In genomic region chr17:75635610-75636202, GRCh38 we compare ENCODE assay signal across 1 cellular context.
TF ChIP-seq lines count a peak whose summit lies in the region.

No MANE protein-coding gene starts in this region.

TF ChIP-seq in SK-N-SH, 30 proteins besides CTCF, POLR2A, EP300 and RAD21 (continued from another document):
- TF ChIP-seq TEAD4 (IDR thresholded peaks at IDR 0.05; ENCODE audit: borderline replicate concordance, insufficient read depth) (no peak), TAF1 (IDR thresholded peaks at IDR 0.05; ENCODE audit: borderline replicate concordance, low read depth, low read length) (no peak), RFX5 (IDR thresholded peaks at IDR 0.05; ENCODE audit: low read length) (no peak), RXRA (IDR thresholded peaks at IDR 0.05; ENCODE audit: borderline replicate concordance, low read depth) (no peak), NRF1 (IDR thresholded peaks at IDR 0.05; ENCODE audit: low read depth, low read length) (no peak), FOSL2 (IDR thresholded peaks at IDR 0.05; ENCODE audit: borderline replicate concordance, low read depth) (no peak), JUND (IDR thresholded peaks at IDR 0.05) (no peak), GABPA (IDR thresholded peaks at IDR 0.05; ENCODE audit: low read depth) (no peak), FOXJ3 (CRISPR knock-in tag; IDR thresholded peaks at IDR 0.05) (no peak), USF2 (IDR thresholded peaks at IDR 0.05; ENCODE audit: borderline replicate concordance, low read depth, low read length) (no peak), USF1 (IDR thresholded peaks at IDR 0.05; ENCODE audit: borderline replicate concordance, low read depth) (no peak)
- TF ChIP-seq, protein P1, sequence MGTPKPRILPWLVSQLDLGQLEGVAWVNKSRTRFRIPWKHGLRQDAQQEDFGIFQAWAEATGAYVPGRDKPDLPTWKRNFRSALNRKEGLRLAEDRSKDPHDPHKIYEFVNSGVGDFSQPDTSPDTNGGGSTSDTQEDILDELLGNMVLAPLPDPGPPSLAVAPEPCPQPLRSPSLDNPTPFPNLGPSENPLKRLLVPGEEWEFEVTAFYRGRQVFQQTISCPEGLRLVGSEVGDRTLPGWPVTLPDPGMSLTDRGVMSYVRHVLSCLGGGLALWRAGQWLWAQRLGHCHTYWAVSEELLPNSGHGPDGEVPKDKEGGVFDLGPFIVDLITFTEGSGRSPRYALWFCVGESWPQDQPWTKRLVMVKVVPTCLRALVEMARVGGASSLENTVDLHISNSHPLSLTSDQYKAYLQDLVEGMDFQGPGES (IDR thresholded peaks at IDR 0.05; ENCODE audit: low read depth, low read length), result no peak
- TF ChIP-seq, protein P2, sequence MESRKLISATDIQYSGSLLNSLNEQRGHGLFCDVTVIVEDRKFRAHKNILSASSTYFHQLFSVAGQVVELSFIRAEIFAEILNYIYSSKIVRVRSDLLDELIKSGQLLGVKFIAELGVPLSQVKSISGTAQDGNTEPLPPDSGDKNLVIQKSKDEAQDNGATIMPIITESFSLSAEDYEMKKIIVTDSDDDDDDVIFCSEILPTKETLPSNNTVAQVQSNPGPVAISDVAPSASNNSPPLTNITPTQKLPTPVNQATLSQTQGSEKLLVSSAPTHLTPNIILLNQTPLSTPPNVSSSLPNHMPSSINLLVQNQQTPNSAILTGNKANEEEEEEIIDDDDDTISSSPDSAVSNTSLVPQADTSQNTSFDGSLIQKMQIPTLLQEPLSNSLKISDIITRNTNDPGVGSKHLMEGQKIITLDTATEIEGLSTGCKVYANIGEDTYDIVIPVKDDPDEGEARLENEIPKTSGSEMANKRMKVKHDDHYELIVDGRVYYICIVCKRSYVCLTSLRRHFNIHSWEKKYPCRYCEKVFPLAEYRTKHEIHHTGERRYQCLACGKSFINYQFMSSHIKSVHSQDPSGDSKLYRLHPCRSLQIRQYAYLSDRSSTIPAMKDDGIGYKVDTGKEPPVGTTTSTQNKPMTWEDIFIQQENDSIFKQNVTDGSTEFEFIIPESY (IDR thresholded peaks at IDR 0.05; ENCODE audit: borderline replicate concordance, low read depth), result no peak
- TF ChIP-seq, protein P3, sequence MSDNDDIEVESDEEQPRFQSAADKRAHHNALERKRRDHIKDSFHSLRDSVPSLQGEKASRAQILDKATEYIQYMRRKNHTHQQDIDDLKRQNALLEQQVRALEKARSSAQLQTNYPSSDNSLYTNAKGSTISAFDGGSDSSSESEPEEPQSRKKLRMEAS (IDR thresholded peaks at IDR 0.05; ENCODE audit: low read depth), result no peak
